In the genomic region with DNA sequence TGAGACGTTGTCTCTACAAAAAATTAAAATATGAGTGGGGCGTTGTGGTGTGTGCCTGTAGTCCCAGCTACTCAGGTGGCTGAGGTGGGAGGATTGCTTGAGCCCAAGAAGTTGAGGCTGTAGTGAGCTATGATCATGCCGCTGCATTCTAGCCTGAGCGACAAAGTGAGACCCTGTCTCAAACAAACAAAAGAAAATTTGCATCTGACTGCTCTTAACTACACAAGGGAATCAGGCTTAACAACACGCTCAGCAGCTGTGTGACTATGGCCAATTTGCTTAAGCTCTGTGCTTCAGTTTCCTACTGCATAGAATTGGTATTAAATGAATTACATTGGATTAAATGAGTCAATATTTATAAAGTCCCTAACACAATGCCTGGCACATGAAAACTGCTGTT, we compare ENCODE assay signal across 21 cellular contexts. TPM values are rescaled to one million over a fixed set of nuclear protein-coding genes. Genes with fewer than 3 reads are reported as not detected.
DNase-seq lines count a peak whose midpoint lies in the region; ATAC-seq, FAIRE-seq and TF ChIP-seq lines count a peak whose summit lies in the region.
"Had no signal": no experiment of that assay in that cellular context is flagged by ENCODE, and none has a peak within 500 bp of the region (broad histone marks: within the 10 kb centered on the region; RNA-seq: fewer than 3 reads in every experiment).

No MANE protein-coding gene starts in this region.

- H3K4me3 ChIP-seq in HAP-1 (no peak overlapping the region), HUES64 (ENCODE audit: low read length) (no peak overlapping the region), H1 (ENCODE audit: extremely low read depth in 1 of 4, insufficient read depth in 2 of 4, low read depth in 3 of 4, low read length in 4 of 4) (peak overlapping the region in 1 of 4 experiments; percentile 29; a peak in 1 of 8 replicates), iPS DF 6.9 (ENCODE audit: low read length) (no peak overlapping the region)

- no peak overlapping the region for H2BK15ac ChIP-seq in H1 (ENCODE audit: low read length)

- no peak overlapping the region for H2AFZ ChIP-seq in H1 (ENCODE audit: low read length)

- no peak for TF ChIP-seq RAD21 in H1 (IDR thresholded peaks at IDR 0.05 in 1 of 2, conservative IDR thresholded peaks at IDR 0.05 in 1 of 2; ENCODE audit: low read depth in 2 of 2, low read length in 2 of 2)

- CTCF ChIA-PET in H1 (lab: Charles Lee; ENCODE audit: partially characterized antibody): interaction anchor here (0.8 to 4.2 kb wide), 7 partner anchors 10 to 305 kb away, joined by 3 to 15 read pairs (median 4); no protein-coding TSS in a partner anchor

- no peak overlapping the region for H2AK5ac ChIP-seq in H1 (ENCODE audit: low read depth, low read length)

- H3K4me1 ChIP-seq in HAP-1: peaks cover 5% of the 10 kb centered on the region
- peaks cover 22% of the 10 kb centered on the region for H3K4me1 ChIP-seq in HUES64 (ENCODE audit: insufficient read depth, low read length)
- H3K4me1 ChIP-seq in H1 (replicated peaks in 1 of 4; ENCODE audit: control insufficient read depth in 3 of 4, insufficient read depth in 4 of 4, low read length in 3 of 4): peaks cover 0 to 9% (median 4%) of the 10 kb centered on the region in 4 experiments; a peak in 6 of 7 replicates
- no peaks in the 10 kb centered on the region; the same call in 1 of the 2 replicates for H3K4me1 ChIP-seq in iPS DF 6.9 (ENCODE audit: control insufficient read depth, insufficient read depth, low read length)

- WGBS in HUES64: 14% methylated on average over 5 of the region's 5 CpGs
- 37% methylated on average over 5 of the region's 5 CpGs; no CpG with 5 or more reads in 1 of the 2 experiments for WGBS in H1 (ENCODE audit: extremely low coverage in 1 of 2, insufficient coverage in 1 of 2, insufficient read length in 1 of 2, insufficient replicate concordance in 2 of 2, low coverage in 1 of 2, low lambda C conversion rate in 2 of 2, missing lambda C conversion rate in 1 of 2), 2 experiments
- WGBS in iPS DF 6.9 (ENCODE audit: insufficient coverage, insufficient read length): no CpG with 5 or more reads among the region's 5 CpGs

- H3K23ac ChIP-seq in H1 (ENCODE audit: insufficient read length): no peak overlapping the region

- no peak for TF ChIP-seq POLR2A in H1 (IDR thresholded peaks at IDR 0.05; ENCODE audit: control extremely low read depth in 1 of 2, low read depth in 2 of 2, low read length in 2 of 2)

- H2BK20ac ChIP-seq in H1 (ENCODE audit: low read length): no peak overlapping the region

- H2BK5ac ChIP-seq in H1 (ENCODE audit: low read depth, low read length): 0 out of 2 replicates have a peak overlapping the region, but pooled peaks have one; percentile 68

- H3K36me3 ChIP-seq in HAP-1 (replicated peaks) (peaks cover 38% of the 10 kb centered on the region), HUES64 (ENCODE audit: insufficient read depth, low read length) (peaks cover 53% of the 10 kb centered on the region), H1 (ENCODE audit: control insufficient read depth in 2 of 4, insufficient read depth in 4 of 4, low read length in 3 of 4) (peaks cover 4 to 48% (median 16%) of the 10 kb centered on the region in 4 experiments; a peak in 7 of 8 replicates), iPS DF 6.9 (ENCODE audit: control insufficient read depth, insufficient read depth, low read length) (peaks cover 8% of the 10 kb centered on the region; the same call in 1 of the 2 replicates)

- no peak overlapping the region for H2BK12ac ChIP-seq in H1 (ENCODE audit: low read depth, low read length)

- no peak overlapping the region for H3K9ac ChIP-seq in HUES64 (ENCODE audit: low read depth, low read length)
- H3K9ac ChIP-seq in H1 (replicated peaks in 1 of 4; ENCODE audit: extremely low read depth in 1 of 4, low read depth in 3 of 4, low read length in 3 of 4): peak overlapping the region in 1 of 4 experiments; percentile 40; a peak in 2 of 7 replicates

- H4K20me1 ChIP-seq in H1 (replicated peaks in 1 of 2; ENCODE audit: control insufficient read depth in 1 of 2, insufficient read depth in 2 of 2, low read length in 2 of 2): no peaks in the 10 kb centered on the region

- peak overlapping the region; percentile 53; the same call in 1 of the 2 replicates for H3K27ac ChIP-seq in HUES64 (ENCODE audit: low read depth, low read length)
- peak overlapping the region; percentile 33; the same call in 1 of the 2 replicates for H3K27ac ChIP-seq in H1 (ENCODE audit: low read depth, low read length)
- H3K27ac ChIP-seq in iPS DF 6.9 (ENCODE audit: low read length): no peak overlapping the region
- H3K27ac ChIP-seq: HL-60 had no signal

- DNase-seq in HAP-1 (ENCODE audit: low spot score in 2 of 2) (peak; percentile 37), H1 (ENCODE audit: low read depth in 1 of 2, low spot score in 2 of 2) (peak in 1 of 2 experiments; percentile 39), iPS DF 6.9 (ENCODE audit: low read depth, low spot score) (peak; percentile 50), NCI-H1417 treated with DMSO at 0.1 percent for 48 hours (lab: John Stamatoyannopoulos, UW) (no peak), KG1 (lab: John Stamatoyannopoulos, UW) (no peak)
- DNase-seq in activated naive CD4-positive, alpha-beta T cell treated with Interleukin-2 at 50 U/mL for 16 hours: no peak
- DNase-seq: CD4-positive, CD25-positive, alpha-beta regulatory T cell; GOT3; IMR-90; MV-4-11; NCI-H1105 treated with DMSO at 0.1 percent for 48 hours; NCI-H1694 treated with DMSO at 0.1 percent for 48 hours; NCI-H2081 treated with DMSO at 0.1 percent for 48 hours; NCI-H2171 treated with DMSO at 0.1 percent for 48 hours; NCI-H69 had no signal

- no peak overlapping the region for H4K91ac ChIP-seq in H1 (replicated peaks; ENCODE audit: insufficient read length, low read length)

- in situ Hi-C loops in HAP-1 (cut with MboI; ENCODE audit: low sequenced_read_pairs): no loop called here

- H3K23me2 ChIP-seq in H1 (ENCODE audit: low read depth, low read length): no peaks in the 10 kb centered on the region

- no peak overlapping the region for H3K56ac ChIP-seq in H1 (replicated peaks; ENCODE audit: insufficient read length, low read depth, low read length)

- H4K5ac ChIP-seq in H1 (ENCODE audit: insufficient read length, low read depth, low read length): no peak overlapping the region

- no peak for ATAC-seq in GM18907 (IDR thresholded peaks at IDR 0.05; ENCODE audit: unreplicated experiment)
- ATAC-seq: Panc1, SK-N-SH treated with all-trans-retinoic acid at 6 μM for 48 hours had no signal

- H3K79me1 ChIP-seq in H1 (ENCODE audit: low read depth, low read length): no peaks in the 10 kb centered on the region

- no peak for TF ChIP-seq EP300 in H1 (IDR thresholded peaks at IDR 0.05; ENCODE audit: borderline replicate concordance in 1 of 2, low read depth in 2 of 2, low read length in 2 of 2)

- H4K8ac ChIP-seq in H1 (ENCODE audit: extremely low read depth, insufficient read depth, low read length): no peak overlapping the region

- no peak overlapping the region; the same call in 1 of the 2 replicates for H3K18ac ChIP-seq in H1 (ENCODE audit: extremely low read depth, low read length)

- POLR2A ChIA-PET in H1 (lab: Charles Lee; ENCODE audit: partially characterized antibody): no interaction called here

- FAIRE-seq in H1 (lab: Jason Lieb, UNC): peak; percentile 72

- no peak overlapping the region for H3K14ac ChIP-seq in H1 (ENCODE audit: insufficient read length)

- H3K79me2 ChIP-seq in H1 (ENCODE audit: control insufficient read depth in 1 of 2, insufficient read depth in 2 of 2, low read length in 2 of 2): no peaks in the 10 kb centered on the region

- TF ChIP-seq CTCF in H1 (IDR thresholded peaks at IDR 0.05; ENCODE audit: control extremely low read depth in 1 of 3, insufficient read depth in 1 of 3, low read depth in 1 of 3, low read length in 3 of 3): no peak

- H2BK120ac ChIP-seq in H1 (replicated peaks; ENCODE audit: low read depth, low read length): no peak overlapping the region

- H3K4me2 ChIP-seq in H1 (ENCODE audit: insufficient read depth in 1 of 2, low read depth in 2 of 2, low read length in 2 of 2): peak overlapping the region; percentile 35 to 40; a peak in 3 of 4 replicates

- H3K27me3 ChIP-seq in HAP-1 (ENCODE audit: low read depth) (no peaks in the 10 kb centered on the region), HUES64 (ENCODE audit: insufficient read depth, low read length) (no peaks in the 10 kb centered on the region), H1 (replicated peaks in 1 of 4; ENCODE audit: control insufficient read depth in 3 of 4, extremely low read depth in 1 of 4, insufficient read depth in 3 of 4, low read length in 3 of 4) (no peaks in the 10 kb centered on the region), iPS DF 6.9 (ENCODE audit: control insufficient read depth, insufficient read depth, low read length) (no peaks in the 10 kb centered on the region)

- no peak overlapping the region for H3K4ac ChIP-seq in H1 (replicated peaks; ENCODE audit: insufficient read length, low read depth, low read length)

- H3K9me3 ChIP-seq in HAP-1: no peaks in the 10 kb centered on the region
- H3K9me3 ChIP-seq in HUES64 (ENCODE audit: insufficient read depth, low read depth, low read length): no peaks in the 10 kb centered on the region
- H3K9me3 ChIP-seq in H1 (ENCODE audit: insufficient read depth in 2 of 2, low read depth in 1 of 2, low read length in 1 of 2): no peaks in the 10 kb centered on the region
- no peaks in the 10 kb centered on the region for H3K9me3 ChIP-seq in iPS DF 6.9 (ENCODE audit: control insufficient read depth, insufficient read depth, low read length)

RNA-seq across cellular contexts. Expression of gene MRPS10, which starts 24.3 kb away (rescaled TPM):
- polyA plus RNA-seq in HUES64 (2013, experiment 1 of 2): 27.9 TPM
- 26.1 TPM for polyA plus RNA-seq in HUES64 (2013, experiment 2 of 2)
- 32.0 and 33.6 TPM in 2 replicates for total RNA-seq in H1 (2021; fragmentation: NEBNext Ultra II Directional; extraction: Animal tissue kit (Norgen Biotek cat#: 25700))
- polyA plus RNA-seq in H1 (2011; rRNA removed): 13.2 and 20.5 TPM in 2 replicates
- polyA plus RNA-seq in H1 (2011; cell fraction: cytosol; rRNA removed): 28.0 TPM
- polyA plus RNA-seq in H1 (2011; cell fraction: nucleus; rRNA removed): 5.8 TPM
- 17.5 to 26.9 TPM (median 19.3 TPM) in 4 replicates for polyA plus RNA-seq in H1 (2012, experiment 1 of 2)
- 4.3 TPM for polyA plus RNA-seq in H1 (2012, experiment 2 of 2)
- 30.8 TPM for polyA plus RNA-seq in H1 (2013, experiment 1 of 2)
- polyA plus RNA-seq in H1 (2013, experiment 2 of 2): 33.4 TPM
- 10.7 and 13.1 TPM in 2 replicates for polyA minus RNA-seq in H1 (2011; rRNA and poly(A)+ RNA removed)
- 8.7 TPM for polyA minus RNA-seq in H1 (2011; cell fraction: cytosol; rRNA and poly(A)+ RNA removed)
- polyA minus RNA-seq in H1 (2011; cell fraction: nucleus; rRNA and poly(A)+ RNA removed): 9.8 TPM

RNA-seq across cellular contexts. Expression of gene GUCA1B, which starts 47.2 kb away (rescaled TPM):
- 0.20 TPM for polyA plus RNA-seq in HUES64 (2013, experiment 1 of 2)
- not detected for polyA plus RNA-seq in HUES64 (2013, experiment 2 of 2)
- total RNA-seq in H1 (2021; fragmentation: NEBNext Ultra II Directional; extraction: Animal tissue kit (Norgen Biotek cat#: 25700)): 0.98 and 1.4 TPM in 2 replicates
- polyA plus RNA-seq in H1 (2011; rRNA removed): 0.53 and 1.4 TPM in 2 replicates
- 0.87 TPM for polyA plus RNA-seq in H1 (2011; cell fraction: cytosol; rRNA removed)
- polyA plus RNA-seq in H1 (2011; cell fraction: nucleus; rRNA removed): 1.2 TPM
- 1.3 to 2.4 TPM (median 2.3 TPM) in 4 replicates for polyA plus RNA-seq in H1 (2012, experiment 1 of 2)
- polyA plus RNA-seq in H1 (2012, experiment 2 of 2): not detected
- polyA plus RNA-seq in H1 (2013, experiment 1 of 2): 0.26 TPM
- polyA plus RNA-seq in H1 (2013, experiment 2 of 2): 0.26 TPM
- 0.76 and 0.83 TPM in 2 replicates for polyA minus RNA-seq in H1 (2011; rRNA and poly(A)+ RNA removed)
- polyA minus RNA-seq in H1 (2011; cell fraction: cytosol; rRNA and poly(A)+ RNA removed): not detected
- 0.60 TPM for polyA minus RNA-seq in H1 (2011; cell fraction: nucleus; rRNA and poly(A)+ RNA removed)
- total RNA-seq: HT-29 had no signal

Comparison
In these comparisons a context has a peak if more than half of its experiments do, and no peak if none do; other contexts are left out.
1. DNase-seq: peak in HAP-1 (2 of 2) and iPS DF 6.9 (single experiment); none in NCI-H1417 treated with DMSO at 0.1 percent for 48 hours (single experiment), KG1 (single experiment) and activated naive CD4-positive, alpha-beta T cell treated with Interleukin-2 at 50 U/mL for 16 hours (single experiment).